Comparison of ENCODE assay signal across 24 cellular contexts in the genomic region with DNA sequence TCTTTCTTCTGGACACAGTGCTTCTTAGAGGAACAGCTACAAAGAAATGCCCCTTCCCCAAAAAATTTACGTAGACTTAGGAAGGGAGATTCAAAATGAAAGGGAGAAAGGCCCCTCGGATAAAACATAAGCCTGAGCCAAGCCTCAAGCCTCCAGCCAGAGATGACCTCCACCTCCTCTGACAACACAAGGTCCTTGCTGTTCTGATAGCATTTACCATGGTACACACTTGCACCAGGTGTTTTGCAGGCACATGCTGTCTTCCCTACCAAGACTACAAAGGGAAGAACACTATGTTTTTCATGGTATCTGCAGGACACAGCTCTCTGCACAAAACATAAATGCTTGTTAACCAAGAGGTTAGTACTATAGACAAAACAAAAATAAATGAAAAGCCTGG.
"Had no signal": no experiment of that assay in that cellular context is flagged by ENCODE, and none has a peak within 500 bp of the region (broad histone marks: within the 10 kb centered on the region; RNA-seq: fewer than 3 reads in every experiment).

No MANE protein-coding gene starts in this region.

- H3K27me3 ChIP-seq: brain microvascular endothelial cell, SJSA1 had no signal

- DNase-seq: activated CD4-positive, alpha-beta T cell treated with anti-CD3 and anti-CD28 coated beads, Interleukin-2, amount 10 ng/mL, durations not matched to agents 24 days and 14 days; activated CD4-positive, alpha-beta T cell treated with anti-CD3 and anti-CD28 coated beads, Interleukin-2, amount 50 U/mL, for 4 hours; activated CD8-positive, alpha-beta T cell treated with anti-CD3 and anti-CD28 coated beads for 36 hours; activated effector memory CD4-positive, alpha-beta T cell treated with anti-CD3 and anti-CD28 coated beads, Interleukin-2, amount 50 U/mL, for 16 hours; activated naive CD4-positive, alpha-beta T cell; activated naive CD4-positive, alpha-beta T cell treated with anti-CD3 and anti-CD28 coated beads, Interleukin-2, amount 50 U/mL, for 16 hours; activated naive CD8-positive, alpha-beta T cell treated with anti-CD3 and anti-CD28 coated beads for 36 hours; activated T-cell treated with anti-CD3 and anti-CD28 coated beads, Interleukin-2, amount 50 U/mL, for 1 hour; activated T-cell treated with anti-CD3 and anti-CD28 coated beads, Interleukin-2, amount 50 U/mL, for 72 hours; amniotic stem cell; aorta; brain microvascular endothelial cell; NCI-H1105; NCI-H1417 treated with DMSO at 0.1 percent for 48 hours; NCI-H1694 treated with DMSO at 0.1 percent for 48 hours; NCI-H2029; NCI-H345; NCI-H524 treated with DMSO at 0.1 percent for 48 hours; SHP77 treated with DMSO at 0.1 percent for 48 hours; SK-N-SH had no signal

- H3K9me2 ChIP-seq: SK-N-SH had no signal

- H3K9me3 ChIP-seq: SJSA1, SK-N-SH had no signal

- H3K4me2 ChIP-seq: SK-N-SH had no signal

- H3K9ac ChIP-seq: SK-N-SH had no signal

- FAIRE-seq: K562, TTC549 had no signal

- ATAC-seq: activated CD8-positive, alpha-beta T cell treated with anti-CD3 and anti-CD28 coated beads for 36 hours; activated T-cell treated with anti-CD3 and anti-CD28 coated beads, Interleukin-2, amount 50 U/mL, for 72 hours; activated T-helper 17 cell treated with anti-CD3 and anti-CD28 coated beads, Interleukin-2, amount 50 U/mL, for 72 hours; K562 had no signal

- H3K27ac ChIP-seq: brain microvascular endothelial cell, SJSA1 had no signal

- H3K4me3 ChIP-seq: K562, SJSA1 had no signal
